In genomic region chr16:10352262-10352661, GRCh38 we compare ENCODE assay signal across 31 cellular contexts. TPM values are rescaled to one million over a fixed set of nuclear protein-coding genes. Genes with fewer than 3 reads are reported as not detected.
"Had no signal": no experiment of that assay in that cellular context is flagged by ENCODE, and none has a peak within 500 bp of the region (broad histone marks: within the 10 kb centered on the region; RNA-seq: fewer than 3 reads in every experiment).

No MANE protein-coding gene starts in this region.

- DNase-seq: activated CD4-positive, alpha-beta memory T cell treated with anti-CD3 and anti-CD28 coated beads for 36 hours; activated CD4-positive, alpha-beta T cell treated with anti-CD3 and anti-CD28 coated beads for 1 hour; activated CD4-positive, alpha-beta T cell treated with anti-CD3 and anti-CD28 coated beads for 36 hours; activated CD4-positive, alpha-beta T cell treated with anti-CD3 and anti-CD28 coated beads for 48 hours; activated CD4-positive, alpha-beta T cell treated with anti-CD3 and anti-CD28 coated beads, Interleukin-2, amount 50 U/mL, for 1 hour; activated CD4-positive, alpha-beta T cell treated with anti-CD3 and anti-CD28 coated beads, Interleukin-2, amount 50 U/mL, for 4 hours; activated CD4-positive, CD25-positive, alpha-beta regulatory T cell; activated CD8-positive, alpha-beta memory T cell treated with anti-CD3 and anti-CD28 coated beads, Interleukin-2, amount 50 U/mL, for 4 hours; activated CD8-positive, alpha-beta T cell treated with anti-CD3 and anti-CD28 coated beads for 36 hours; activated gamma-delta T cell treated with Interleukin-2 at 50 U/mL for 16 hours; activated naive CD4-positive, alpha-beta T cell; activated naive CD4-positive, alpha-beta T cell treated with anti-CD3 and anti-CD28 coated beads, Interleukin-2, amount 10 ng/mL, durations not matched to agents 7 days and 5 days; activated naive CD8-positive, alpha-beta T cell treated with anti-CD3 and anti-CD28 coated beads, Interleukin-2, amount 10 ng/mL, durations not matched to agents 7 days and 5 days; activated naive CD8-positive, alpha-beta T cell treated with anti-CD3 and anti-CD28 coated beads, Interleukin-2, amount 50 U/mL, for 24 hours; activated T-cell treated with anti-CD3 and anti-CD28 coated beads for 4 hours; activated T-cell treated with anti-CD3 and anti-CD28 coated beads, Interleukin-2, amount 50 U/mL, for 1 hour; activated T-cell treated with anti-CD3 and anti-CD28 coated beads, Interleukin-2, amount 50 U/mL, for 4 hours; activated T-cell treated with anti-CD3 and anti-CD28 coated beads, Interleukin-2, amount 50 U/mL, for 72 hours; amygdala; anterior cingulate cortex; caudate nucleus; cerebellar nuclear complex; T-helper 1 cell; T-helper 2 cell; T-helper 9 cell; WERI-Rb-1 had no signal

- H3K4me1 ChIP-seq: ascending aorta had no signal

- H3K36me3 ChIP-seq: ascending aorta, cardiac muscle cell, WERI-Rb-1 had no signal

- H3K9me3 ChIP-seq: ascending aorta had no signal

- H3K27ac ChIP-seq: ascending aorta, cardiac muscle cell, WERI-Rb-1 had no signal

- H3K4me3 ChIP-seq: ascending aorta, cardiac muscle cell had no signal

- ATAC-seq: activated CD4-positive, alpha-beta T cell treated with anti-CD3 and anti-CD28 coated beads for 36 hours; activated CD4-positive, CD25-positive, alpha-beta regulatory T cell treated with anti-CD3 and anti-CD28 coated beads, Interleukin-2, amount 50 U/mL, for 24 hours; activated CD8-positive, alpha-beta T cell treated with anti-CD3 and anti-CD28 coated beads for 36 hours; activated naive CD8-positive, alpha-beta T cell treated with anti-CD3 and anti-CD28 coated beads, Interleukin-2, amount 50 U/mL, for 24 hours; activated T-cell treated with anti-CD3 and anti-CD28 coated beads, Interleukin-2, amount 50 U/mL, for 4 hours; activated T-cell treated with anti-CD3 and anti-CD28 coated beads, Interleukin-2, amount 50 U/mL, for 72 hours; activated T-helper 17 cell treated with anti-CD3 and anti-CD28 coated beads, Interleukin-2, amount 50 U/mL, for 72 hours; WTC11 had no signal

- H3K27me3 ChIP-seq: ascending aorta, cardiac muscle cell had no signal

RNA-seq across cellular contexts. Expression of gene ATF7IP2, which starts 33.6 kb away (rescaled TPM):
- total RNA-seq: ascending aorta had no signal
